23 cellular contexts compared by ENCODE assay signal in the genomic region with DNA sequence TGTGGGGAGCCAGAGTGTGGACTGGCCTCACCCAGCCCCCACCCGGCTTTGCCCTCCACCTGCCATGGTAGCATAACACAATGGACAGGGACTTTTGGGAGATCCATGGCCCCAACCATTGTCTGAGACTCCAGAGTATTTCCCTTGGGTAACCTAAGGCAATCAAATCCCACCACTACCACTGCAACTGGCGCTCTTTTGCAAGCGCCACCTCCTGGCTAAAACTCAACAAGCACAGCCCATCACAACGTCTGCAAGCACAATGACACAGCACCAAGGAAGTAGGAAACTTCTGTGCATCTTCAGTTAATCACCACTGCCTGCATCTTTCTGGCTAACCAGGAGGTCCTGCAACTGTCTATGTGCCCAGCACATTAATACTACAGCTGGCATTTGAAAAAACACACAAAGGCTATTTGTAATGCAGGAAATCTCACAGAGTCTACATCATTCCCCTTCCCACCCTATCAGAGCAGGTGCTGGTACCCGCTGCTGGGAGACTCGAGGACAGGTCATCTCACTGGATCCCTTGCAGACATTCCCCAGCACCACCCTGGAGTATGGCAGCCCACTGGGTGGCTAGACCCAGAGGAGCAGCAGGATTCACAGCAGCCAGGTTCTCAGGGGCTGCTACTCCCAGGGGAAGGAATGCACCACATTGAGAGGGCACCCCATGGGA. TPM values are rescaled to one million over a fixed set of nuclear protein-coding genes. Genes with fewer than 3 reads are reported as not detected.
DNase-seq lines count a peak whose midpoint lies in the region; ATAC-seq, FAIRE-seq and TF ChIP-seq lines count a peak whose summit lies in the region.
"Had no signal": no experiment of that assay in that cellular context is flagged by ENCODE, and none has a peak within 500 bp of the region (broad histone marks: within the 10 kb centered on the region; RNA-seq: fewer than 3 reads in every experiment).

No MANE protein-coding gene starts in this region.

- no peak overlapping the region for H2AFZ ChIP-seq in GM12878 (ENCODE audit: control insufficient read depth, low read depth, low read length)

- peaks cover 39% of the 10 kb centered on the region for H3K79me2 ChIP-seq in DOHH2 (ENCODE audit: control insufficient read depth, low read length)
- H3K79me2 ChIP-seq in GM12878 (ENCODE audit: control insufficient read depth, insufficient read depth, low read length), result no peaks in the 10 kb centered on the region

- RAD21 ChIA-PET in GM12878 (lab: Charles Lee; ENCODE audit: unreplicated experiment), result no interaction called here

- H4K20me1 ChIP-seq in DOHH2 (ENCODE audit: control insufficient read depth, insufficient read depth, low read depth, low read length) (no peaks in the 10 kb centered on the region), GM12878 (ENCODE audit: control insufficient read depth, insufficient read depth) (no peaks in the 10 kb centered on the region)

- H3K36me3 ChIP-seq in DOHH2 (ENCODE audit: control insufficient read depth, low read length) (peaks cover 77% of the 10 kb centered on the region), GM12878 (ENCODE audit: control insufficient read depth in 2 of 2, insufficient read depth in 2 of 2, low read length in 1 of 2) (peaks cover 5 to 8% of the 10 kb centered on the region in 2 experiments), iPS DF 6.9 (ENCODE audit: control insufficient read depth, insufficient read depth, low read length) (no peaks in the 10 kb centered on the region)

- DNase-seq in LHCN-M2 (ENCODE audit: low read depth) (peak; percentile 4), GM12878 (ENCODE audit: low read depth, low spot score) (no peak), iPS DF 6.9 (ENCODE audit: low read depth, low spot score) (peak; percentile 13), MCF 10A (ENCODE audit: unreplicated experiment) (no peak), DMS114 treated with DMSO at 0.1 percent for 48 hours (lab: John Stamatoyannopoulos, UW; ENCODE audit: unreplicated experiment) (no peak)
- DNase-seq: activated T-cell treated with anti-CD3 and anti-CD28 coated beads, Interleukin-2, amount 50 U/mL, for 1 hour; Calu3; effector CD4-positive, alpha-beta T cell; MM.1S; NCI-H2081; retina; RPMI8226; T-cell had no signal

- no peaks in the 10 kb centered on the region for H3K9me2 ChIP-seq in DOHH2 (replicated peaks; ENCODE audit: control insufficient read depth, low read length)

- TF ChIP-seq POLR2A in GM12878 (IDR thresholded peaks at IDR 0.05; ENCODE audit: low read depth, low read length), result no peak

- H3K4me1 ChIP-seq in DOHH2 (ENCODE audit: control insufficient read depth, low read length) (no peaks in the 10 kb centered on the region), GM12878 (ENCODE audit: control insufficient read depth, insufficient read depth, low read length) (no peaks in the 10 kb centered on the region), iPS DF 6.9 (ENCODE audit: control insufficient read depth, insufficient read depth, low read length) (no peaks in the 10 kb centered on the region)
- H3K4me1 ChIP-seq: breast epithelium had no signal

- no peaks in the 10 kb centered on the region for H3F3A ChIP-seq in DOHH2 (ENCODE audit: control insufficient read depth, insufficient read depth)

- H3K27ac ChIP-seq in DOHH2 (ENCODE audit: low read depth, low read length) (no peak overlapping the region), GM12878 (ENCODE audit: control insufficient read depth, insufficient read depth) (no peak overlapping the region), iPS DF 6.9 (ENCODE audit: low read length) (no peak overlapping the region)
- H3K27ac ChIP-seq: breast epithelium had no signal

- FAIRE-seq in GM12878 (lab: Jason Lieb, UNC), result no peak
- FAIRE-seq: frontal cortex, HTR-8/SVneo had no signal

- no peaks in the 10 kb centered on the region for H3K27me3 Mint-ChIP-seq in MCF 10A (ENCODE audit: insufficient read depth, unreplicated experiment)
- H3K27me3 Mint-ChIP-seq: activated naive CD8-positive, alpha-beta T cell; memory B cell; T-cell had no signal

- SMC1A ChIA-PET in GM12878 (lab: Charles Lee; ENCODE audit: uncharacterized antibody, unreplicated experiment), result no interaction called here

- H3K9ac ChIP-seq in GM12878 (ENCODE audit: control insufficient read depth, insufficient read depth, low read length), result no peak overlapping the region

- TF ChIP-seq CTCF in DOHH2 (IDR thresholded peaks at IDR 0.05; ENCODE audit: low read depth, low read length, poor library complexity, severe bottlenecking) (peak; percentile 39), GM12878 (IDR thresholded peaks at IDR 0.05 in 2 of 3, conservative IDR thresholded peaks at IDR 0.05 in 1 of 3; ENCODE audit: control insufficient read depth in 2 of 3, extremely low read depth in 1 of 3, insufficient read depth in 1 of 3, low read depth in 3 of 3, low read length in 3 of 3) (no peak), MCF 10A (IDR thresholded peaks at IDR 0.05; ENCODE audit: unreplicated experiment) (no peak)

- H3K9me3 Mint-ChIP-seq in MCF 10A (ENCODE audit: unreplicated experiment), result no peaks in the 10 kb centered on the region
- H3K9me3 Mint-ChIP-seq: nephron had no signal

- no peaks in the 10 kb centered on the region for H3K9me3 ChIP-seq in DOHH2 (ENCODE audit: control insufficient read depth, insufficient read depth, low read length)
- H3K9me3 ChIP-seq in GM12878 (replicated peaks; ENCODE audit: control insufficient read depth, insufficient read depth, low read length), result peaks cover 5% of the 10 kb centered on the region; the same call in 1 of the 3 replicates
- H3K9me3 ChIP-seq in iPS DF 6.9 (ENCODE audit: control insufficient read depth, insufficient read depth, low read length), result no peaks in the 10 kb centered on the region
- H3K9me3 ChIP-seq: breast epithelium had no signal

- no peak overlapping the region for H3K27ac Mint-ChIP-seq in MCF 10A (ENCODE audit: low read depth, unreplicated experiment)
- H3K27ac Mint-ChIP-seq: activated naive CD8-positive, alpha-beta T cell; memory B cell; nephron; T-cell had no signal

- BruUV-seq in GM12878 (replicated peaks; lab: Mats Ljungman, UMichigan), result no TSS peak
- BruUV-seq in MCF 10A (replicated peaks; lab: Mats Ljungman, UMichigan), result no TSS peak

- peaks cover 6% of the 10 kb centered on the region for H3K4me1 Mint-ChIP-seq in MCF 10A (ENCODE audit: insufficient read depth, unreplicated experiment)
- H3K4me1 Mint-ChIP-seq: nephron had no signal

- CTCF ChIA-PET in GM12878 (lab: Yijun Ruan, JAX), result no interaction called here
- CTCF ChIA-PET in MCF 10A (lab: Yijun Ruan, JAX), result interaction anchor here (0.6 kb wide), 1 partner anchor 179 kb away, joined by 3 read pairs; no protein-coding TSS in a partner anchor

- H3K4me2 ChIP-seq in DOHH2 (ENCODE audit: low read length) (no peak overlapping the region), GM12878 (ENCODE audit: control insufficient read depth, insufficient read depth) (no peak overlapping the region)

- POLR2A ChIA-PET in GM12878 (lab: Charles Lee) (no interaction called here), MCF 10A (lab: Yijun Ruan, JAX) (no interaction called here)

- no peak for TF ChIP-seq EP300 in GM12878 (IDR thresholded peaks at IDR 0.05; ENCODE audit: borderline replicate concordance in 1 of 2, control insufficient read depth in 1 of 2, low read depth in 2 of 2, low read length in 2 of 2)

- 96% methylated on average over 6 of the region's 6 CpGs for WGBS in GM12878 (ENCODE audit: insufficient coverage, insufficient replicate concordance, low lambda C conversion rate, missing lambda C conversion rate)
- no CpG with 5 or more reads among the region's 6 CpGs for WGBS in iPS DF 6.9 (ENCODE audit: insufficient coverage, insufficient read length)

- no peak for TF ChIP-seq RAD21 in GM12878 (IDR thresholded peaks at IDR 0.05; ENCODE audit: insufficient read depth, low read depth, low read length)

- no peak overlapping the region for H3K4me3 Mint-ChIP-seq in MCF 10A (ENCODE audit: unreplicated experiment)
- H3K4me3 Mint-ChIP-seq: activated naive CD8-positive, alpha-beta T cell; memory B cell; nephron; T-cell had no signal

- peaks cover 45% of the 10 kb centered on the region for H3K36me3 Mint-ChIP-seq in MCF 10A (ENCODE audit: insufficient read depth, unreplicated experiment)

- intact Hi-C loops in GM12878 (cut with micrococcal nuclease; ENCODE audit: unreplicated experiment), result no loop called here
- intact Hi-C loops in MCF 10A (cut with micrococcal nuclease), result no loop called here

- H3K27me3 ChIP-seq in DOHH2 (ENCODE audit: control insufficient read depth, low read length) (no peaks in the 10 kb centered on the region), GM12878 (replicated peaks in 1 of 2; ENCODE audit: control insufficient read depth in 2 of 2, insufficient read depth in 2 of 2, low read length in 1 of 2) (no peaks in the 10 kb centered on the region), iPS DF 6.9 (ENCODE audit: control insufficient read depth, insufficient read depth, low read length) (no peaks in the 10 kb centered on the region)
- H3K27me3 ChIP-seq: breast epithelium had no signal

- in situ Hi-C loops in GM12878 (cut with MboI), result no loop called here

- no peak overlapping the region for H3K4me3 ChIP-seq in DOHH2 (ENCODE audit: low read length)
- H3K4me3 ChIP-seq in GM12878, result no peak overlapping the region
- no peak overlapping the region for H3K4me3 ChIP-seq in iPS DF 6.9 (ENCODE audit: low read length)
- H3K4me3 ChIP-seq: breast epithelium had no signal

- ATAC-seq in GM12878 (no peak), GM21515 (IDR thresholded peaks at IDR 0.05; ENCODE audit: unreplicated experiment) (no peak), HG02763 (IDR thresholded peaks at IDR 0.05; ENCODE audit: unreplicated experiment) (no peak)
- ATAC-seq: activated CD4-positive, CD25-positive, alpha-beta regulatory T cell treated with anti-CD3 and anti-CD28 coated beads, Interleukin-2, amount 50 U/mL, for 24 hours; T-cell had no signal

TF ChIP-seq in GM12878, 131 proteins besides CTCF, POLR2A, EP300 and RAD21 (continues in another document):
- TF ChIP-seq PAX8 (IDR thresholded peaks at IDR 0.05), result no peak

RNA-seq across cellular contexts. Expression of a gene that starts 27.7 kb away (rescaled TPM):
- total RNA-seq in LHCN-M2 (2014; rRNA removed), result 9.9 and 10.1 TPM in 2 replicates
- 1.6 TPM for polyA plus RNA-seq in LHCN-M2 (2012)
- total RNA-seq in GM12878 (2013; cell fraction: nucleolus; rRNA removed), result 66.0 and 68.2 TPM in 2 replicates
- 5.5 and 6.8 TPM in 2 replicates for total RNA-seq in GM12878 (2014; rRNA removed)
- 11.1 and 12.0 TPM in 2 replicates for total RNA-seq in GM12878 (2014; rRNA removed; fragmentation: Illumina TruSeq; extraction: Trizol)
- 4.8 and 6.1 TPM in 2 replicates for total RNA-seq in GM12878 (2021)
- polyA plus RNA-seq in GM12878 (2011; ENCODE audit: low read depth), result 2.7 TPM
- polyA plus RNA-seq in GM12878 (2011; rRNA removed), result 2.6 and 4.6 TPM in 2 replicates
- 0.48 and 0.70 TPM in 2 replicates for polyA plus RNA-seq in GM12878 (2011; cell fraction: cytosol; rRNA removed)
- polyA plus RNA-seq in GM12878 (2011; cell fraction: nucleus; rRNA removed), result 2.3 and 3.7 TPM in 2 replicates
- 3.8 and 5.0 TPM in 2 replicates for polyA plus RNA-seq in GM12878 (2012)
- polyA plus RNA-seq in GM12878 (2014; fragmentation: Illumina TruSeq; extraction: Trizol), result 5.8 and 7.1 TPM in 2 replicates
- polyA plus RNA-seq in GM12878 (2014; fragmentation: Nextera tagmentation; extraction: Ambion mirVana), result 1 to 10 TPM; 2.3 to 3.4 TPM
- polyA plus RNA-seq in GM12878 (2014; rRNA removed), result 2.7 and 3.2 TPM in 2 replicates
- 1 to 10 TPM; 5.3 to 6.1 TPM for polyA plus RNA-seq in GM12878 (2016; fragmentation: Nextera tagmentation; extraction: Ambion mirVana)
- polyA minus RNA-seq in GM12878 (2011; rRNA and poly(A)+ RNA removed), result 3.8 and 6.2 TPM in 2 replicates
- 0.94 and 1.1 TPM in 2 replicates for polyA minus RNA-seq in GM12878 (2011; cell fraction: cytosol; rRNA and poly(A)+ RNA removed)
- 4.1 and 6.2 TPM in 2 replicates for polyA minus RNA-seq in GM12878 (2011; cell fraction: nucleus; rRNA and poly(A)+ RNA removed)
- total RNA-seq in MCF 10A (2022), result 6.5 and 7.3 TPM in 2 replicates

Comparison
In these comparisons a context has a peak if more than half of its experiments do, and no peak if none do; other contexts are left out.
1. DNase-seq: peak in LHCN-M2 (single experiment) and iPS DF 6.9 (single experiment); none in GM12878 (single experiment), MCF 10A (single experiment) and DMS114 treated with DMSO at 0.1 percent for 48 hours (single experiment).